Comparison of ENCODE assay signal across 13 cellular contexts in the genomic region with DNA sequence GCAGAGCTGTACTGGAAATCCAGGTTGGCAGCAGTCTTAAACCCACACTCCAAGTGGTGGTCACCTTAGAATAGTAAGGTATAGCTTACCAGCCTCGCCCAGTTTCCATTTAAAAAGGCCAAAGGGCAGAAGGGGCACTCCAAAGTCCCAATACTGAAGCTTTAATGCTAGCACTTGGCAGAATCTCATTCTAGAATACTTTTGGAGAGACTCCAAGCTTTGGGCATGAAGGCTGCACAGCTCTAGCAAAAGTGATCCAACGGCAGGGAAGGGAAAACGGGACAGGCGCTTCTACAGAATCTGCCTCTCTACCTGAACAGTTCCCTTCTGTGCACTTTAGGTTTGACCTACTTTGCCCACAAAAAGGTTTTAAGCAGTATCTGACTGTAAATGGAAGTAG. TPM values are rescaled to one million over a fixed set of nuclear protein-coding genes. Genes with fewer than 3 reads are reported as not detected.
A peak's percentile ranks its signal among the peaks of the same experiment; 100 is the strongest.
DNase-seq lines count a peak whose midpoint lies in the region; ATAC-seq and TF ChIP-seq lines count a peak whose summit lies in the region.
"Had no signal": no experiment of that assay in that cellular context is flagged by ENCODE, and none has a peak within 500 bp of the region (broad histone marks: within the 10 kb centered on the region; RNA-seq: fewer than 3 reads in every experiment).

No MANE protein-coding gene starts in this region.

- no peak for TF ChIP-seq POLR2A in heart left ventricle (IDR thresholded peaks at IDR 0.05)
- no peak for TF ChIP-seq POLR2A in gastroesophageal sphincter (IDR thresholded peaks at IDR 0.05)

- no peak overlapping the region for H3K4me2 ChIP-seq in mesenchymal stem cell (ENCODE audit: low read length, poor library complexity, severe bottlenecking)

- no peak overlapping the region for H2BK12ac ChIP-seq in mesenchymal stem cell (ENCODE audit: low read length in 2 of 2)

- WGBS in heart left ventricle, 4 donors = 54 to 73% (median 72%) methylated on average over 4 of the region's 4 CpGs
- 60 to 67% methylated on average over 4 of the region's 4 CpGs for WGBS in heart right ventricle, 2 donors
- 67 to 87% methylated on average over 2 to 3 of the region's 4 CpGs for WGBS in gastroesophageal sphincter (ENCODE audit: low coverage in 1 of 2), 2 donors
- 100% methylated on average over 2 of the region's 4 CpGs for WGBS in mesenchymal stem cell

- peak overlapping the region in 1 of 2 experiments; percentile 28 for H3K4ac ChIP-seq in mesenchymal stem cell (ENCODE audit: low read depth in 1 of 2, low read length in 2 of 2)

- no peak overlapping the region for H2BK5ac ChIP-seq in mesenchymal stem cell (ENCODE audit: low read depth, low read length, poor library complexity, severe bottlenecking)

- no peak overlapping the region for H2BK120ac ChIP-seq in mesenchymal stem cell (ENCODE audit: low read depth, low read length)

- H2BK15ac ChIP-seq in mesenchymal stem cell (ENCODE audit: low read depth, poor library complexity, severe bottlenecking) = no peak overlapping the region

- no peaks in the 10 kb centered on the region for H3K36me3 ChIP-seq in heart left ventricle
- peaks cover 0 to 6% (median 0%) of the 10 kb centered on the region in 9 donors for H3K36me3 ChIP-seq in heart right ventricle
- no peaks in the 10 kb centered on the region for H3K36me3 ChIP-seq in gastroesophageal sphincter
- peaks cover 4 to 6% of the 10 kb centered on the region in 2 experiments for H3K36me3 ChIP-seq in mesenchymal stem cell (ENCODE audit: control insufficient read depth in 1 of 2, insufficient read depth in 2 of 2, low read depth in 1 of 2, low read length in 2 of 2)

- H3K9me3 ChIP-seq in heart left ventricle (no peaks in the 10 kb centered on the region), heart right ventricle (peaks cover 0 to 4% (median 0%) of the 10 kb centered on the region in 11 donors), gastroesophageal sphincter (no peaks in the 10 kb centered on the region), mesenchymal stem cell (ENCODE audit: control insufficient read depth, low read length) (no peaks in the 10 kb centered on the region)
- H3K9me3 ChIP-seq: Caco-2 had no signal

- no peak overlapping the region for H2AFZ ChIP-seq in mesenchymal stem cell (ENCODE audit: low read depth, low read length)

- intact Hi-C loops in heart left ventricle (cut with DNase I) (loop anchor here in 1 of 10 donors (10.0 kb wide), 1 partner anchor 59 kb away; no protein-coding TSS in a partner anchor), heart right ventricle (cut with DNase I) (no loop called here)

- no peak for DNase-seq in heart left ventricle
- no peak for DNase-seq in heart right ventricle
- peak; percentile 62 for DNase-seq in pons (ENCODE audit: low spot score)
- DNase-seq in mesenchymal stem cell = no peak
- no peak for DNase-seq in SKM-1 treated with dmso at 0.1 percent for 144 hours (lab: John Stamatoyannopoulos, UW; ENCODE audit: unreplicated experiment)
- no peak for DNase-seq in stimulated activated CD4-positive, alpha-beta T cell treated with anti-CD3 and anti-CD28 coated beads, Interleukin-2, amount 100 ng/mL, for 48 hours
- DNase-seq: ACHN; activated CD8-positive, alpha-beta memory T cell treated with anti-CD3 and anti-CD28 coated beads for 24 hours; activated effector memory CD4-positive, alpha-beta T cell treated with anti-CD3 and anti-CD28 coated beads, Interleukin-2, amount 50 U/mL, for 16 hours; Caco-2; NCI-H1436 had no signal

- no peak overlapping the region for H3K18ac ChIP-seq in mesenchymal stem cell (ENCODE audit: low read depth in 1 of 2, low read length in 2 of 2)

- no peak for TF ChIP-seq EP300 in gastroesophageal sphincter (IDR thresholded peaks at IDR 0.05)

- TF ChIP-seq CTCF in heart left ventricle (IDR thresholded peaks at IDR 0.05) (no peak), heart right ventricle (IDR thresholded peaks at IDR 0.05) (no peak), gastroesophageal sphincter (IDR thresholded peaks at IDR 0.05) (no peak)

- H4K8ac ChIP-seq in mesenchymal stem cell (ENCODE audit: low read length) = no peak overlapping the region

- H3K9ac ChIP-seq in mesenchymal stem cell (ENCODE audit: low read length) = no peak overlapping the region

- peaks cover 5 to 80% (median 50%) of the 10 kb centered on the region in 12 donors for H3K4me1 ChIP-seq in heart left ventricle
- peaks cover 7 to 85% (median 57%) of the 10 kb centered on the region in 9 donors for H3K4me1 ChIP-seq in heart right ventricle
- peaks cover 2 to 94% (median 37%) of the 10 kb centered on the region in 3 donors for H3K4me1 ChIP-seq in gastroesophageal sphincter
- peaks cover 7% of the 10 kb centered on the region for H3K4me1 ChIP-seq in mesenchymal stem cell (ENCODE audit: control insufficient read depth, insufficient read depth, low read depth, low read length)

- H3K14ac ChIP-seq in mesenchymal stem cell (ENCODE audit: low read length in 2 of 2) = no peak overlapping the region

- no peak overlapping the region for H4K91ac ChIP-seq in mesenchymal stem cell (ENCODE audit: low read length)

- no peak overlapping the region for H2AK5ac ChIP-seq in mesenchymal stem cell (ENCODE audit: low read length, severe bottlenecking)

- H3K27ac ChIP-seq in heart left ventricle (peak overlapping the region in 7 of 12 donors; percentile 4 to 44 (median 26)), heart right ventricle (peak overlapping the region in 3 of 10 donors; percentile 6 to 43 (median 42)), gastroesophageal sphincter (peak overlapping the region in 3 of 4 donors; percentile 49 to 65 (median 57)), mesenchymal stem cell (ENCODE audit: low read length, poor library complexity, severe bottlenecking) (no peak overlapping the region)

- no peaks in the 10 kb centered on the region for H3K27me3 ChIP-seq in heart left ventricle
- H3K27me3 ChIP-seq in heart right ventricle = no peaks in the 10 kb centered on the region
- H3K27me3 ChIP-seq in gastroesophageal sphincter = no peaks in the 10 kb centered on the region
- no peaks in the 10 kb centered on the region for H3K27me3 ChIP-seq in mesenchymal stem cell (ENCODE audit: control insufficient read depth in 1 of 2, insufficient read depth in 1 of 2, low read length in 2 of 2)

- H3K79me1 ChIP-seq in mesenchymal stem cell (replicated peaks; ENCODE audit: low read length, poor library complexity, severe bottlenecking) = peaks cover 6% of the 10 kb centered on the region

- no peak overlapping the region for H3K4me3 ChIP-seq in heart left ventricle
- H3K4me3 ChIP-seq in heart right ventricle = no peak overlapping the region
- H3K4me3 ChIP-seq in gastroesophageal sphincter = no peak overlapping the region
- H3K4me3 ChIP-seq in mesenchymal stem cell (ENCODE audit: insufficient read depth in 1 of 2, low read depth in 1 of 2, low read length in 2 of 2) = no peak overlapping the region

- no peak overlapping the region for H3K23ac ChIP-seq in mesenchymal stem cell (ENCODE audit: low read length in 2 of 2)

- ATAC-seq in heart left ventricle = peak in 2 of 4 donors; percentile 24 to 43
- no peak for ATAC-seq in heart right ventricle
- ATAC-seq in gastroesophageal sphincter = no peak
- no peak for ATAC-seq in HG03432 (IDR thresholded peaks at IDR 0.05; ENCODE audit: unreplicated experiment)

RNA-seq across cellular contexts. Expression of gene SMURF1, which starts 19.7 kb away (rescaled TPM):
- total RNA-seq in heart left ventricle (10 to 100 TPM in 7 of 9 donors, 1 to 10 TPM in 2; 8.0 to 15.4 (median 13.2) TPM), heart right ventricle (10 to 100 TPM in 9 of 10 donors, 1 to 10 TPM in 1; 8.4 to 14.7 (median 11.5) TPM), gastroesophageal sphincter (10 to 100 TPM; 20.1 to 26.2 (median 21.9) TPM)
- polyA plus RNA-seq in heart left ventricle (1 to 10 TPM; 3.5 to 9.5 TPM), heart right ventricle (1 to 10 TPM; 4.2 to 5.1 TPM)
- polyA plus RNA-seq in mesenchymal stem cell (2013, experiment 1 of 2) = 11.8 TPM
- 12.5 TPM for polyA plus RNA-seq in mesenchymal stem cell (2013, experiment 2 of 2)
